Comparison of ENCODE assay signal across 2 cellular contexts in the genomic region with DNA sequence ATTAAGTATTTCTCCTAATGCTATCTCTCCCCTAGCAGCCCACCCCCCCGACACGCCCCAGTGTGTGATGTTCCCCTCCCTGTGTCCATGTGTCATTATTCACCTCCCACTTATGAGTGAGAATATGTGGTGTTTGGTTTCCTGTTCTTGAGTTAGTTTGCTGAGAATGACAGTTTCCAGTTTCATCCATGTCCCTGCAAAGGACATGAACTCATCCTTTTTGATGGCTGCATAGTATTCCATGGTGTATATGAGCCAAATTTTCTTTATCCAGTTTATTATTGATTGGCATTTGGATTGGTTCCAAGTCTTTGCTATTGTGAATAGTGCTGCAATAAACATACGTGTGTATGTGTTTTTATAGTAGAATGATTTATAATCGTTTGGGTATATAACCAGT. TPM values are rescaled to one million over a fixed set of nuclear protein-coding genes. Genes with fewer than 3 reads are reported as not detected.
"Had no signal": no experiment of that assay in that cellular context is flagged by ENCODE, and none has a peak within 500 bp of the region (broad histone marks: within the 10 kb centered on the region; RNA-seq: fewer than 3 reads in every experiment).

No MANE protein-coding gene starts in this region.

RNA-seq across cellular contexts. Expression of gene HEPH, which starts 28.8 kb away (rescaled TPM):
- total RNA-seq: naive thymus-derived CD8-positive, alpha-beta T cell had no signal
- polyA plus RNA-seq: immature natural killer cell had no signal
